ENCODE assay signal across 16 cellular contexts in genomic region chr5:142871056-142871879, GRCh38.
DNase-seq lines count a peak whose midpoint lies in the region; ATAC-seq, FAIRE-seq and TF ChIP-seq lines count a peak whose summit lies in the region.
"Had no signal": no experiment of that assay in that cellular context is flagged by ENCODE, and none has a peak within 500 bp of the region (broad histone marks: within the 10 kb centered on the region; RNA-seq: fewer than 3 reads in every experiment).

No MANE protein-coding gene starts in this region.

- DNase-seq in A549 (ENCODE audit: low read depth in 1 of 2, low spot score in 1 of 2), result no peak
- DNase-seq in NCI-H526 treated with DMSO at 0.1 percent for 48 hours (lab: John Stamatoyannopoulos, UW), result peak; percentile 7
- DNase-seq in H1 (ENCODE audit: low read depth in 1 of 2, low spot score in 2 of 2), result no peak
- no peak for DNase-seq in neuronal stem cell (ENCODE audit: low spot score)
- DNase-seq in GM12891 (ENCODE audit: insufficient read length, low spot score), result no peak
- no peak for DNase-seq in activated CD4-positive, alpha-beta T cell treated with anti-CD3 and anti-CD28 coated beads for 36 hours
- no peak for DNase-seq in cerebellum (ENCODE audit: low spot score)
- DNase-seq: ACHN; activated naive CD4-positive, alpha-beta T cell treated with anti-CD3 and anti-CD28 coated beads for 36 hours; MM.1S; naive thymus-derived CD4-positive, alpha-beta T cell had no signal

- H3K79me1 ChIP-seq in H1 (ENCODE audit: low read depth, low read length), result peaks cover 8% of the 10 kb centered on the region
- H3K79me1 ChIP-seq in neuronal stem cell (ENCODE audit: low read depth, low read length), result no peaks in the 10 kb centered on the region

- 93% methylated on average over 11 of the region's 11 CpGs for WGBS in A549 (ENCODE audit: missing lambda C conversion rate)
- 86% methylated on average over 9 of the region's 11 CpGs; no CpG with 5 or more reads in 1 of the 2 experiments for WGBS in H1 (ENCODE audit: extremely low coverage in 1 of 2, insufficient coverage in 1 of 2, insufficient read length in 1 of 2, insufficient replicate concordance in 2 of 2, low coverage in 1 of 2, low lambda C conversion rate in 2 of 2, missing lambda C conversion rate in 1 of 2), 2 experiments
- WGBS in neuronal stem cell (ENCODE audit: extremely low coverage in 2 of 2, insufficient read length in 2 of 2, insufficient replicate concordance in 1 of 2), 2 donors, result no CpG with 5 or more reads among the region's 11 CpGs

- no peak overlapping the region for H3K27ac Mint-ChIP-seq in activated CD4-positive, alpha-beta T cell treated with anti-CD3 and anti-CD28 coated beads for 36 hours
- H3K27ac Mint-ChIP-seq: activated naive CD4-positive, alpha-beta T cell treated with anti-CD3 and anti-CD28 coated beads for 36 hours had no signal

- no peak for TF ChIP-seq CTCF in A549 (IDR thresholded peaks at IDR 0.05)
- TF ChIP-seq CTCF in H1 (IDR thresholded peaks at IDR 0.05; ENCODE audit: control extremely low read depth in 1 of 3, insufficient read depth in 1 of 3, low read depth in 1 of 3, low read length in 3 of 3), result no peak

- ATAC-seq in A549, result no peak; a peak in 1 of 6 replicates
- ATAC-seq in HG02885 (IDR thresholded peaks at IDR 0.05; ENCODE audit: poor library complexity, unreplicated experiment), result no peak
- no peak for ATAC-seq in activated CD4-positive, alpha-beta T cell treated with anti-CD3 and anti-CD28 coated beads for 36 hours
- ATAC-seq: naive thymus-derived CD4-positive, alpha-beta T cell had no signal

- no peaks in the 10 kb centered on the region for H3K27me3 Mint-ChIP-seq in activated CD4-positive, alpha-beta T cell treated with anti-CD3 and anti-CD28 coated beads for 36 hours
- H3K27me3 Mint-ChIP-seq: naive thymus-derived CD4-positive, alpha-beta T cell had no signal

- no peaks in the 10 kb centered on the region for H4K20me1 ChIP-seq in H1 (replicated peaks in 1 of 2; ENCODE audit: control insufficient read depth in 1 of 2, insufficient read depth in 2 of 2, low read length in 2 of 2)

- H2AK5ac ChIP-seq in H1 (ENCODE audit: low read depth, low read length) (no peak overlapping the region), neuronal stem cell (ENCODE audit: low read depth, low read length) (no peak overlapping the region)

- H3K27me3 ChIP-seq in H1 (replicated peaks in 1 of 4; ENCODE audit: control insufficient read depth in 3 of 4, extremely low read depth in 1 of 4, insufficient read depth in 3 of 4, low read length in 3 of 4), result no peaks in the 10 kb centered on the region
- H3K27me3 ChIP-seq in neuronal stem cell (ENCODE audit: control insufficient read depth in 3 of 3, insufficient read depth in 3 of 3, low read depth in 1 of 3, low read length in 3 of 3), result no peaks in the 10 kb centered on the region

- no peaks in the 10 kb centered on the region for H3K36me3 ChIP-seq in H1 (ENCODE audit: control insufficient read depth in 2 of 4, insufficient read depth in 4 of 4, low read length in 3 of 4)
- no peaks in the 10 kb centered on the region for H3K36me3 ChIP-seq in neuronal stem cell (replicated peaks in 1 of 2; ENCODE audit: control insufficient read depth in 2 of 2, insufficient read depth in 2 of 2, low read length in 2 of 2)

- H3K4me3 Mint-ChIP-seq in activated CD4-positive, alpha-beta T cell treated with anti-CD3 and anti-CD28 coated beads for 36 hours, result no peak overlapping the region
- H3K4me3 Mint-ChIP-seq: activated naive CD4-positive, alpha-beta T cell treated with anti-CD3 and anti-CD28 coated beads for 36 hours; naive thymus-derived CD4-positive, alpha-beta T cell had no signal

- H2BK120ac ChIP-seq in H1 (replicated peaks; ENCODE audit: low read depth, low read length), result no peak overlapping the region
- H2BK120ac ChIP-seq in neuronal stem cell (ENCODE audit: low read depth, low read length), result no peak overlapping the region

- peaks cover 9% of the 10 kb centered on the region for H3K4me1 Mint-ChIP-seq in activated CD4-positive, alpha-beta T cell treated with anti-CD3 and anti-CD28 coated beads for 36 hours

- H3K4ac ChIP-seq in H1 (replicated peaks; ENCODE audit: insufficient read length, low read depth, low read length), result no peak overlapping the region
- no peak overlapping the region for H3K4ac ChIP-seq in neuronal stem cell (ENCODE audit: low read length)

- no peak for TF ChIP-seq POLR2A in A549 (IDR thresholded peaks at IDR 0.05; ENCODE audit: low read length)
- TF ChIP-seq POLR2A in H1 (IDR thresholded peaks at IDR 0.05; ENCODE audit: control extremely low read depth in 1 of 2, low read depth in 2 of 2, low read length in 2 of 2), result no peak
- no peak for TF ChIP-seq POLR2A in GM12891 (IDR thresholded peaks at IDR 0.05; ENCODE audit: low read depth, low read length)

- H3K18ac ChIP-seq in H1 (ENCODE audit: extremely low read depth, low read length) (no peak overlapping the region), neuronal stem cell (ENCODE audit: low read length) (no peak overlapping the region)

- no peak overlapping the region for H4K91ac ChIP-seq in H1 (replicated peaks; ENCODE audit: insufficient read length, low read length)
- no peak overlapping the region for H4K91ac ChIP-seq in neuronal stem cell (ENCODE audit: low read depth, low read length, poor library complexity)

- TF ChIP-seq RAD21 in A549 (conservative IDR thresholded peaks at IDR 0.05 in 1 of 2, IDR thresholded peaks at IDR 0.05 in 1 of 2) (no peak), H1 (IDR thresholded peaks at IDR 0.05 in 1 of 2, conservative IDR thresholded peaks at IDR 0.05 in 1 of 2; ENCODE audit: low read depth in 2 of 2, low read length in 2 of 2) (no peak)

- FAIRE-seq in A549 (lab: Jason Lieb, UNC) (no peak), H1 (lab: Jason Lieb, UNC) (no peak), GM12891 (lab: Jason Lieb, UNC) (no peak)
- FAIRE-seq: endometrium, G401.6, GM19239, islet of Langerhans had no signal

- H3K14ac ChIP-seq in H1 (ENCODE audit: insufficient read length) (no peak overlapping the region), neuronal stem cell (ENCODE audit: low read length) (no peak overlapping the region)

- no peak overlapping the region for H3K56ac ChIP-seq in H1 (replicated peaks; ENCODE audit: insufficient read length, low read depth, low read length)

- H3K4me3 ChIP-seq in A549 (no peak overlapping the region), H1 (ENCODE audit: extremely low read depth in 1 of 4, insufficient read depth in 2 of 4, low read depth in 3 of 4, low read length in 4 of 4) (no peak overlapping the region), neuronal stem cell (ENCODE audit: low read length in 2 of 2) (no peak overlapping the region)

- no peaks in the 10 kb centered on the region for H3K23me2 ChIP-seq in H1 (ENCODE audit: low read depth, low read length)

- no peak overlapping the region for H3K9ac ChIP-seq in H1 (replicated peaks in 1 of 4; ENCODE audit: extremely low read depth in 1 of 4, low read depth in 3 of 4, low read length in 3 of 4)
- H3K9ac ChIP-seq in neuronal stem cell (ENCODE audit: low read depth, low read length, poor library complexity), result no peak overlapping the region

- H3K9me3 Mint-ChIP-seq in activated CD4-positive, alpha-beta T cell treated with anti-CD3 and anti-CD28 coated beads for 36 hours (ENCODE audit: low read depth), result no peaks in the 10 kb centered on the region
- H3K9me3 Mint-ChIP-seq: activated naive CD4-positive, alpha-beta T cell treated with anti-CD3 and anti-CD28 coated beads for 36 hours; naive thymus-derived CD4-positive, alpha-beta T cell had no signal

- intact Hi-C loops in activated CD4-positive, alpha-beta T cell treated with anti-CD3 and anti-CD28 coated beads for 36 hours (cut with DNase I, micrococcal nuclease), result no loop called here

- no peak overlapping the region for H3K23ac ChIP-seq in H1 (ENCODE audit: insufficient read length)
- H3K23ac ChIP-seq in neuronal stem cell (ENCODE audit: low read depth, low read length, poor library complexity), result no peak overlapping the region

- no peak overlapping the region for H4K5ac ChIP-seq in H1 (ENCODE audit: insufficient read length, low read depth, low read length)

- H2AFZ ChIP-seq in H1 (ENCODE audit: low read length), result no peak overlapping the region
- no peak overlapping the region for H2AFZ ChIP-seq in neuronal stem cell (ENCODE audit: low read length)

- H2BK5ac ChIP-seq in H1 (ENCODE audit: low read depth, low read length) (peak overlapping the region; percentile 21; the same call in 1 of the 2 replicates), neuronal stem cell (ENCODE audit: low read length) (peak overlapping the region; percentile 29)

- H2BK12ac ChIP-seq in H1 (ENCODE audit: low read depth, low read length) (peak overlapping the region; percentile 42; the same call in 1 of the 2 replicates), neuronal stem cell (ENCODE audit: low read length) (no peak overlapping the region)

- H3K27ac ChIP-seq in A549 (peak overlapping the region; percentile 20 to 82; a peak in 3 of 6 replicates), H1 (ENCODE audit: low read depth, low read length) (no peak overlapping the region), neuronal stem cell (replicated peaks; ENCODE audit: low read length) (no peak overlapping the region)

- POLR2A ChIA-PET in A549 (lab: Yijun Ruan, JAX) (no interaction called here), H1 (lab: Charles Lee; ENCODE audit: partially characterized antibody) (interaction anchor here (1.3 to 2.6 kb wide), 3 partner anchors 9 to 168 kb away, joined by 3 to 8 read pairs (median 4); no protein-coding TSS in a partner anchor)
- POLR2A ChIA-PET in activated CD4-positive, alpha-beta T cell treated with anti-CD3 and anti-CD28 coated beads for 36 hours (lab: Charles Lee), result no interaction called here

- CTCF ChIA-PET in A549 (lab: Yijun Ruan, JAX), result interaction anchor here (0.9 to 27.5 kb wide), 11 partner anchors 9 to 216 kb away, joined by 3 to 1307 read pairs (median 7); partner anchors contain the start of gene ARHGAP26
- CTCF ChIA-PET in H1 (lab: Charles Lee; ENCODE audit: partially characterized antibody), result interaction anchor here (0.8 to 26.2 kb wide), 18 partner anchors 8 to 173 kb away, joined by 3 to 632 read pairs (median 4); partner anchors contain the start of gene ARHGAP26
- CTCF ChIA-PET in activated CD4-positive, alpha-beta T cell treated with anti-CD3 and anti-CD28 coated beads for 36 hours (lab: Charles Lee), result interaction anchor here (0.5 to 20.6 kb wide), 12 partner anchors 8 to 173 kb away, joined by 3 to 371 read pairs (median 6); no protein-coding TSS in a partner anchor

- peaks cover 3 to 12% of the 10 kb centered on the region in 2 experiments; a peak in 3 of 4 replicates for H3K79me2 ChIP-seq in H1 (ENCODE audit: control insufficient read depth in 1 of 2, insufficient read depth in 2 of 2, low read length in 2 of 2)

- H4K8ac ChIP-seq in H1 (ENCODE audit: extremely low read depth, insufficient read depth, low read length) (no peak overlapping the region), neuronal stem cell (ENCODE audit: low read depth, low read length) (no peak overlapping the region)

- H3K36me3 Mint-ChIP-seq in activated CD4-positive, alpha-beta T cell treated with anti-CD3 and anti-CD28 coated beads for 36 hours (ENCODE audit: low read depth), result no peaks in the 10 kb centered on the region

- H2BK20ac ChIP-seq in H1 (ENCODE audit: low read length), result 0 out of 2 replicates have a peak overlapping the region, but pooled peaks have one; percentile 40

- H3K4me1 ChIP-seq in A549 (peaks cover 81% of the 10 kb centered on the region), H1 (replicated peaks in 1 of 4; ENCODE audit: control insufficient read depth in 3 of 4, insufficient read depth in 4 of 4, low read length in 3 of 4) (peaks cover 3 to 12% (median 7%) of the 10 kb centered on the region in 4 experiments; a peak in 6 of 7 replicates), neuronal stem cell (ENCODE audit: control insufficient read depth in 2 of 2, insufficient read depth in 1 of 2, low read depth in 1 of 2, low read length in 2 of 2) (peaks cover 2 to 3% of the 10 kb centered on the region in 2 donors)

- no peaks in the 10 kb centered on the region for H3K9me3 ChIP-seq in A549
- no peaks in the 10 kb centered on the region for H3K9me3 ChIP-seq in H1 (ENCODE audit: insufficient read depth in 2 of 2, low read depth in 1 of 2, low read length in 1 of 2)
- no peaks in the 10 kb centered on the region for H3K9me3 ChIP-seq in neuronal stem cell (replicated peaks in 1 of 2; ENCODE audit: control insufficient read depth in 2 of 2, insufficient read depth in 1 of 2, low read depth in 1 of 2, low read length in 2 of 2)

- TF ChIP-seq EP300 in A549 (IDR thresholded peaks at IDR 0.05) (no peak), H1 (IDR thresholded peaks at IDR 0.05; ENCODE audit: borderline replicate concordance in 1 of 2, low read depth in 2 of 2, low read length in 2 of 2) (no peak)

- no peak overlapping the region for H2BK15ac ChIP-seq in H1 (ENCODE audit: low read length)
- H2BK15ac ChIP-seq in neuronal stem cell (ENCODE audit: low read length), result no peak overlapping the region

- H3K4me2 ChIP-seq in A549 (no peak overlapping the region), H1 (ENCODE audit: insufficient read depth in 1 of 2, low read depth in 2 of 2, low read length in 2 of 2) (no peak overlapping the region), neuronal stem cell (ENCODE audit: insufficient read depth, low read length, poor library complexity, severe bottlenecking) (no peak overlapping the region)

Comparison
In these comparisons a context has a peak if more than half of its experiments do, and no peak if none do; other contexts are left out.
1. H3K27ac ChIP-seq: peak in A549 (2 of 2); none in H1 (single experiment) and neuronal stem cell (single experiment).